ENCODE assay signal across 8 cellular contexts in the genomic region with DNA sequence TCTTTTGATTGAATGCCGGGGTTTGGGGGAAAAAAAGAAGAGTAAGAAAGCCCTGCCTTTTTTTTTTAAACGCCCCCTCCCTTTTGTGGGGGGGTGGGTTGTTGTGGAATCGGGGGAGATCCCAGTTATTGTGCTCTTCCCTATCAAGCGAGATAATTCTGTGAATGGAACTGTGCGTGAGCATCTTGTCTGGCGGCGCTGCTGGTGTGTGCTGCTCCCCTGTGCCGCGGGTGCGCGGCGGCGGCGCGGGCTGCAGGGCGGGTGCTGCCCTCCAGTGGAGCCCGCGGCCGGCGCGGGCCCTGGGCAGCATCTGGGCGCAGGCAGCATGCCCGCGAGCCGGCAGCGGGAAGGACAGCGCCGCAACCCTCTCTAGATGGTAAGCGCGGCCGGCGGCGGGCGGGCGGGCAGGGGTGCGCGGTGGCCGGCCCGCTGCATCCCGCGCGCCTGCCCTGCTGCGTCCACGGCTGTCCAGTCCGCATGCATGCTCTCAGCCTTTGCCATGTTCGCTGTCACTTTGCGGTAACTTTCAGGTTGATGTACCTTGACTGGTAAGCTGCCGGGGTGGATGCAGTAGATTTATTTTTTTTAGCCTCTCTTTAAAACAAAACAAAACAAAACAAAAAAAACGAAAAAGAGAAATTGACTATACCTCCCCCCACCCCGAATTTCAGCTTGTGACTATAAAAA.
DNase-seq lines count a peak whose midpoint lies in the region; ATAC-seq, FAIRE-seq and TF ChIP-seq lines count a peak whose summit lies in the region.

No MANE protein-coding gene starts in this region.

- no peak overlapping the region for H3K27ac ChIP-seq in 22Rv1
- no peak overlapping the region for H3K27ac ChIP-seq in endothelial cell of umbilical vein (ENCODE audit: insufficient read depth, low read depth, low read length)

- BruUV-seq in endothelial cell of umbilical vein (replicated peaks; lab: Mats Ljungman, UMichigan), result no TSS peak

- H3K4me1 ChIP-seq in endothelial cell of umbilical vein (ENCODE audit: control insufficient read depth, extremely low read depth, insufficient read depth, low read length), result peaks cover 4% of the 10 kb centered on the region

- CTCF ChIA-PET in endothelial cell of umbilical vein (lab: Charles Lee), result interaction anchor here (0.6 to 3.4 kb wide), 27 partner anchors 16 to 652 kb away, joined by 3 to 21 read pairs (median 4); a partner anchor contains a TSS

- peak; percentile 77 for DNase-seq in NCI-H460 (ENCODE audit: extremely low read depth, low read depth)
- peak; percentile 74 for DNase-seq in activated CD8-positive, alpha-beta memory T cell treated with anti-CD3 and anti-CD28 coated beads, Interleukin-2, amount 50 U/mL, for 48 hours
- DNase-seq in endothelial cell of umbilical vein (ENCODE audit: low read depth, low spot score), result peak; percentile 76
- DNase-seq in midbrain (lab: John Stamatoyannopoulos, UW), result peak; percentile 75
- peak; percentile 26 to 39 for DNase-seq in stimulated activated CD8-positive, alpha-beta memory T cell treated with anti-CD3 and anti-CD28 coated beads, Interleukin-2, amount 100 ng/mL, for 48 hours (ENCODE audit: low read depth in 2 of 2)

- FAIRE-seq in endothelial cell of umbilical vein (lab: Jason Lieb, UNC), result peak; percentile 43

- H3K27me3 ChIP-seq in endothelial cell of umbilical vein (ENCODE audit: control insufficient read depth in 2 of 2, insufficient read depth in 2 of 2, low read length in 2 of 2), result no peaks in the 10 kb centered on the region

- peak overlapping the region; percentile 92 for H3K4me2 ChIP-seq in endothelial cell of umbilical vein (ENCODE audit: insufficient read depth, low read length)

- no peak overlapping the region for H2AFZ ChIP-seq in endothelial cell of umbilical vein (ENCODE audit: low read depth, low read length)

- POLR2A ChIA-PET in endothelial cell of umbilical vein (lab: Charles Lee), result no interaction called here

- H3K79me2 ChIP-seq in endothelial cell of umbilical vein (ENCODE audit: control insufficient read depth, insufficient read depth, low read length), result no peaks in the 10 kb centered on the region

- peak overlapping the region; percentile 22 for H3K9ac ChIP-seq in endothelial cell of umbilical vein (replicated peaks; ENCODE audit: extremely low read depth, insufficient read depth, low read length)

- H3K4me3 ChIP-seq in endothelial cell of umbilical vein (replicated peaks in 1 of 3; ENCODE audit: insufficient read depth in 1 of 3, low read depth in 1 of 3, low read length in 3 of 3), result peak overlapping the region in 1 of 3 experiments; percentile 44

- intact Hi-C loops in endothelial cell of umbilical vein (cut with micrococcal nuclease), result loop anchor here (1.0 to 5.0 kb wide), 9 partner anchors 72 to 651 kb away; a partner anchor contains a TSS

- ATAC-seq in GM18502 (IDR thresholded peaks at IDR 0.05; ENCODE audit: poor library complexity, unreplicated experiment) (peak; percentile 56), HG03280 (IDR thresholded peaks at IDR 0.05; ENCODE audit: unreplicated experiment) (no peak)

- dilution Hi-C loops in endothelial cell of umbilical vein (cut with MboI; ENCODE audit: extremely low pct_ligation_motif_present, low sequenced_read_pairs), result no loop called here

- H4K20me1 ChIP-seq in endothelial cell of umbilical vein (replicated peaks; ENCODE audit: control insufficient read depth, extremely low read depth, insufficient read depth, low read length), result peaks cover 7% of the 10 kb centered on the region

- TF ChIP-seq CTCF in 22Rv1 (IDR thresholded peaks at IDR 0.05) (peak; percentile 94), endothelial cell of umbilical vein (IDR thresholded peaks at IDR 0.05; ENCODE audit: extremely low read depth in 1 of 2, insufficient read depth in 1 of 2, low read depth in 1 of 2, low read length in 2 of 2) (peak; percentile 56 to 77)

- H3K9me3 ChIP-seq in endothelial cell of umbilical vein (replicated peaks; ENCODE audit: control insufficient read depth, insufficient read depth, low read length), result no peaks in the 10 kb centered on the region

- H3K9me1 ChIP-seq in endothelial cell of umbilical vein (replicated peaks; ENCODE audit: control insufficient read depth, extremely low read depth, insufficient read depth, low read length), result no peaks in the 10 kb centered on the region

- H3K36me3 ChIP-seq in endothelial cell of umbilical vein (ENCODE audit: control insufficient read depth in 2 of 2, extremely low read depth in 1 of 2, insufficient read depth in 2 of 2, low read length in 2 of 2), result no peaks in the 10 kb centered on the region

- no peak for TF ChIP-seq POLR2A in endothelial cell of umbilical vein (IDR thresholded peaks at IDR 0.05; ENCODE audit: low read depth, low read length)

TF ChIP-seq in endothelial cell of umbilical vein, 7 proteins besides CTCF, POLR2A, EP300 and RAD21:
- TF ChIP-seq POLR2AphosphoS5 (IDR thresholded peaks at IDR 0.05; ENCODE audit: insufficient read depth, low read depth, low read length) (no peak), FOS (IDR thresholded peaks at IDR 0.05; ENCODE audit: borderline replicate concordance, insufficient read depth, low read length) (no peak), MYC (IDR thresholded peaks at IDR 0.05; ENCODE audit: low read depth, low read length) (no peak), EZH2 (IDR thresholded peaks at IDR 0.05; ENCODE audit: borderline replicate concordance, low read depth, low read length, severe bottlenecking) (no peak), JUN (IDR thresholded peaks at IDR 0.05; ENCODE audit: borderline replicate concordance, insufficient read depth, insufficient read length, low read depth) (no peak), GATA2 (IDR thresholded peaks at IDR 0.05; ENCODE audit: insufficient read depth, insufficient read length, low read depth, low read length) (no peak)
- TF ChIP-seq, protein P1, sequence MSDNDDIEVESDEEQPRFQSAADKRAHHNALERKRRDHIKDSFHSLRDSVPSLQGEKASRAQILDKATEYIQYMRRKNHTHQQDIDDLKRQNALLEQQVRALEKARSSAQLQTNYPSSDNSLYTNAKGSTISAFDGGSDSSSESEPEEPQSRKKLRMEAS (IDR thresholded peaks at IDR 0.05; ENCODE audit: insufficient read depth, insufficient read length), result no peak
